19 cellular contexts compared by ENCODE assay signal in the genomic region with DNA sequence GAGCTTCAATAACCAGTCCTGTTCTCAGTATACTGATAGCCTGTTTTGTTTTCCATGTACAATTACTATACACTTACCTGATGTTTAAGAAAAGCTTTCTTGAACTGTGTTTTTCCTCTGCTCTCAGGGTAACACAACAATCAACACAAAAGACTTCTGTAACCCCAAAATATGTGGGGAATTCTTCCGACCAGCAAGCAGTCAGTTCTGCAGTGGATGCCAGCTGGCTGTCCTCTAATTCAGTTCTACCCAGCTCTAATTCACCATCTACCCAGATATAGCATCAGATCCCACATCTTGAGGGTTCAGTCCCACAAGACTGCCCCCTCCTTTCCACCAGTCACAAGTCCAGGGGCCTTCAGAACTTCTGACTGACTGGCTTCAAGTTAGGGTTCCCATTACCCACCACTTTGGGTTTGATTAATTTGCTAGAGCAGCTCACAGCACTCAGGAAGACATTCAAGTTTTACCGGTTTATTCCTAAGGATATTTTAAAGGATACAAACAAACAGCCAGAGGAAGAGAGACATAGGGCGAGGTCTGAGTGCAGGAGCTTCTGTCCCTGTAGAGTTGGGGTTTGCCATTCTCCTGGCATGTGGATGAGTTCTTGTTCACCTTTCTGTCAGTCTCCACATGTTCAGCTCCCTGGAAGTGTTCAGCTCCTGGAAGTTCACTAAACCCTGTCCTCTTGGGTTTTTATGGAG.
"Had no signal": no experiment of that assay in that cellular context is flagged by ENCODE, and none has a peak within 500 bp of the region (broad histone marks: within the 10 kb centered on the region; RNA-seq: fewer than 3 reads in every experiment).

No MANE protein-coding gene starts in this region.

- DNase-seq: activated CD4-positive, alpha-beta T cell treated with anti-CD3 and anti-CD28 coated beads for 48 hours; activated CD4-positive, CD25-positive, alpha-beta regulatory T cell; activated CD8-positive, alpha-beta T cell treated with anti-CD3 and anti-CD28 coated beads for 36 hours; activated naive CD4-positive, alpha-beta T cell treated with Interleukin-2 at 50 U/mL for 16 hours; activated naive CD8-positive, alpha-beta T cell treated with anti-CD3 and anti-CD28 coated beads, Interleukin-2, amount 10 ng/mL, durations not matched to agents 7 days and 5 days; activated T-cell treated with anti-CD3 and anti-CD28 coated beads, Interleukin-2, amount 50 U/mL, for 1 hour; amygdala; effector CD4-positive, alpha-beta T cell; foreskin melanocyte; hypothalamus; occipital lobe; stimulated activated CD4-positive, alpha-beta T cell treated with anti-CD3 and anti-CD28 coated beads, Interleukin-2, amount 100 ng/mL, for 24 hours; stimulated activated naive CD4-positive, alpha-beta T cell treated with Interleukin-2 at 50 U/mL for 16 hours; T-cell had no signal

- H3K36me3 ChIP-seq: prostate gland had no signal

- H3K4me1 ChIP-seq: prostate gland, right atrium auricular region had no signal

- H3K9me3 ChIP-seq: prostate gland, right atrium auricular region had no signal

- H3K4me3 ChIP-seq: lung, prostate gland, right atrium auricular region had no signal

- H3K27ac ChIP-seq: prostate gland, right atrium auricular region had no signal

- FAIRE-seq: endothelial cell of umbilical vein, keratinocyte had no signal

- H3K27me3 ChIP-seq: right atrium auricular region had no signal

- ATAC-seq: activated CD8-positive, alpha-beta T cell treated with anti-CD3 and anti-CD28 coated beads for 36 hours; T-cell had no signal
